1 cellular context compared by ENCODE assay signal in the genomic region with DNA sequence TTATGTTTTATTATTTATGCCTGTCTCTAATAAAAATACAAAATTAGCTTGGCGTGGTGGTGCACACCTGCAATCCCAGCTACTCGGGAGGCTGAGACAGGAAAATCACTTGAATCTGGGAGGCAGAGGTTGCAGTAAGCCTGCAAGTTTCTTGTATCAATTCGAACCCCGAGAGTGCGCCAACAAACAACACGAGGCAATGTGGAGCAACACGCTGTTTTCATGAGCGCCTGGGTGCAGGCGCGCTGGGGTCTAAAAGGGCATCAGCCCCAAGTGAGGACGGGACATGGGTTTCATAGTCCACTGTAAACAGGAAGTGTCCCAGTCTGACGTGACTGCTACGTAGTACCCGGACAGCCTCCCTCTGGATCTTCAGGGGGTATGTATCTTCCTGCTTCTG.
TF ChIP-seq lines count a peak whose summit lies in the region.

No MANE protein-coding gene starts in this region.

TF ChIP-seq in SK-N-SH, 30 proteins besides CTCF, POLR2A, EP300 and RAD21 (continued from another document):
- TF ChIP-seq, protein P1, sequence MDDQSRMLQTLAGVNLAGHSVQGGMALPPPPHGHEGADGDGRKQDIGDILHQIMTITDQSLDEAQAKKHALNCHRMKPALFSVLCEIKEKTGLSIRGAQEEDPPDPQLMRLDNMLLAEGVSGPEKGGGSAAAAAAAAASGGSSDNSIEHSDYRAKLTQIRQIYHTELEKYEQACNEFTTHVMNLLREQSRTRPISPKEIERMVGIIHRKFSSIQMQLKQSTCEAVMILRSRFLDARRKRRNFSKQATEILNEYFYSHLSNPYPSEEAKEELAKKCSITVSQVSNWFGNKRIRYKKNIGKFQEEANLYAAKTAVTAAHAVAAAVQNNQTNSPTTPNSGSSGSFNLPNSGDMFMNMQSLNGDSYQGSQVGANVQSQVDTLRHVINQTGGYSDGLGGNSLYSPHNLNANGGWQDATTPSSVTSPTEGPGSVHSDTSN (IDR thresholded peaks at IDR 0.05) = no peak
- no peak for TF ChIP-seq RFX5 (IDR thresholded peaks at IDR 0.05; ENCODE audit: low read length)
- no peak for TF ChIP-seq NFIC (IDR thresholded peaks at IDR 0.05; ENCODE audit: borderline replicate concordance)
